Comparison of ENCODE assay signal across 11 cellular contexts in the genomic region with DNA sequence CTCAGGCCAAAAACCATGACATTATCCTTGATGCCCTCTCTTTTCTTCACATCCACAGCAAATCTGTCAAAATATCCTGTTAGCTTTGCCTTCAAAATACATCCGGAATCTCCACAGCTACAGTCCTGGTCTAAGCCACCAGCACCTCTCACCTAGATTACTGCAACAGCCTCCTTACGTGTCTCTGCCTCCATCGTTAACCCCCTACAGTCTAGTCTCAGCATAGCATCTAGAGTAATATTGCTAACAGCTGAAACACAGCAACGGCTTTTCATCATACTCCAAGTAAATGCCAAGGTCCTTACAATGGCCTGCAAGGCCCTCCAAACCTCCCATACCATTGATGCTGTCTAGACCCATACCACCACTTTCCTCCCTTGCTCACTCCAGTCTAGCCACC. TPM values are rescaled to one million over a fixed set of nuclear protein-coding genes. Genes with fewer than 3 reads are reported as not detected.
A peak's percentile ranks its signal among the peaks of the same experiment; 100 is the strongest.
DNase-seq lines count a peak whose midpoint lies in the region; ATAC-seq, FAIRE-seq and TF ChIP-seq lines count a peak whose summit lies in the region.
"Had no signal": no experiment of that assay in that cellular context is flagged by ENCODE, and none has a peak within 500 bp of the region (broad histone marks: within the 10 kb centered on the region; RNA-seq: fewer than 3 reads in every experiment).

No MANE protein-coding gene starts in this region.

- H3K4me1 Mint-ChIP-seq in HFFc6 (ENCODE audit: low read depth) (peaks cover 14% of the 10 kb centered on the region), astrocyte (ENCODE audit: low read depth, unreplicated experiment) (no peaks in the 10 kb centered on the region)

- H3K36me3 Mint-ChIP-seq in HFFc6 (ENCODE audit: low read depth) (peaks cover 10% of the 10 kb centered on the region; the same call in 1 of the 2 replicates), astrocyte (ENCODE audit: low read depth, unreplicated experiment) (peaks cover 2% of the 10 kb centered on the region)

- WGBS in mesenchymal stem cell, result 70% methylated on average over 4 of the region's 4 CpGs

- H3K4me2 ChIP-seq in astrocyte (ENCODE audit: low read length) (no peak overlapping the region), mesenchymal stem cell (ENCODE audit: low read length, poor library complexity, severe bottlenecking) (no peak overlapping the region)

- H3K27me3 ChIP-seq in astrocyte (ENCODE audit: insufficient read depth, low read length) (no peaks in the 10 kb centered on the region), mesenchymal stem cell (ENCODE audit: control insufficient read depth in 1 of 2, insufficient read depth in 1 of 2, low read length in 2 of 2) (no peaks in the 10 kb centered on the region)
- H3K27me3 ChIP-seq: ascending aorta had no signal

- DNase-seq in Daoy (ENCODE audit: low read depth) (peak; percentile 2), HFFc6 (no peak), astrocyte (ENCODE audit: low read depth) (no peak), mesenchymal stem cell (peak; percentile 33), HCEC 1CT (no peak), 8988T (no peak)
- DNase-seq: NCI-H2081 had no signal

- no peak overlapping the region for H3K14ac ChIP-seq in mesenchymal stem cell (ENCODE audit: low read length in 2 of 2)

- TF ChIP-seq CTCF in HFFc6 (IDR thresholded peaks at IDR 0.05) (peak; percentile 46), astrocyte (IDR thresholded peaks at IDR 0.05; ENCODE audit: insufficient read depth, low read depth, low read length) (peak; percentile 3)

- H2AFZ ChIP-seq in astrocyte (ENCODE audit: low read depth, low read length), result no peak overlapping the region
- no peak overlapping the region for H2AFZ ChIP-seq in mesenchymal stem cell (ENCODE audit: low read depth, low read length)

- H3K4ac ChIP-seq in mesenchymal stem cell (ENCODE audit: low read depth in 1 of 2, low read length in 2 of 2), result no peak overlapping the region

- H3K4me1 ChIP-seq in astrocyte (ENCODE audit: insufficient read depth, low read length) (peaks cover 7% of the 10 kb centered on the region), mesenchymal stem cell (ENCODE audit: control insufficient read depth, insufficient read depth, low read depth, low read length) (peaks cover 8% of the 10 kb centered on the region)

- no peaks in the 10 kb centered on the region for H3K9me3 Mint-ChIP-seq in HFFc6
- no peaks in the 10 kb centered on the region for H3K9me3 Mint-ChIP-seq in astrocyte (ENCODE audit: unreplicated experiment)

- H3K4me3 Mint-ChIP-seq in HFFc6 (no peak overlapping the region), astrocyte (ENCODE audit: unreplicated experiment) (no peak overlapping the region)

- H3K27ac ChIP-seq in astrocyte (ENCODE audit: low read depth, low read length) (no peak overlapping the region), mesenchymal stem cell (ENCODE audit: low read length, poor library complexity, severe bottlenecking) (no peak overlapping the region)
- H3K27ac ChIP-seq: ascending aorta had no signal

- no peak overlapping the region for H2AK5ac ChIP-seq in mesenchymal stem cell (ENCODE audit: low read length, severe bottlenecking)

- H4K20me1 ChIP-seq in astrocyte (ENCODE audit: insufficient read depth, low read length), result peaks cover 22% of the 10 kb centered on the region

- H3K27ac Mint-ChIP-seq in HFFc6 (peak overlapping the region; percentile 39), astrocyte (ENCODE audit: unreplicated experiment) (no peak overlapping the region)

- peaks cover 86% of the 10 kb centered on the region for H3K79me2 ChIP-seq in astrocyte (ENCODE audit: insufficient read depth, low read length)

- no peak overlapping the region for H3K18ac ChIP-seq in mesenchymal stem cell (ENCODE audit: low read depth in 1 of 2, low read length in 2 of 2)

- H3K27me3 Mint-ChIP-seq in HFFc6 (ENCODE audit: insufficient read depth) (peaks cover 3% of the 10 kb centered on the region), astrocyte (ENCODE audit: low read depth, unreplicated experiment) (no peaks in the 10 kb centered on the region)

- H3K79me1 ChIP-seq in mesenchymal stem cell (replicated peaks; ENCODE audit: low read length, poor library complexity, severe bottlenecking), result peaks cover 18% of the 10 kb centered on the region

- no peak overlapping the region for H2BK120ac ChIP-seq in mesenchymal stem cell (ENCODE audit: low read depth, low read length)

- no peak for ATAC-seq in GM18519 (IDR thresholded peaks at IDR 0.05; ENCODE audit: low FRiP score, unreplicated experiment)
- no peak for ATAC-seq in HG03571 (IDR thresholded peaks at IDR 0.05; ENCODE audit: unreplicated experiment)
- ATAC-seq: sciatic nerve had no signal

- no peaks in the 10 kb centered on the region for H3K9me3 ChIP-seq in astrocyte (ENCODE audit: insufficient read depth, low read depth, low read length)
- no peaks in the 10 kb centered on the region for H3K9me3 ChIP-seq in mesenchymal stem cell (ENCODE audit: control insufficient read depth, low read length)
- H3K9me3 ChIP-seq: ascending aorta had no signal

- no peak overlapping the region for H3K4me3 ChIP-seq in astrocyte (ENCODE audit: insufficient read depth, low read depth, low read length)
- H3K4me3 ChIP-seq in mesenchymal stem cell (ENCODE audit: insufficient read depth in 1 of 2, low read depth in 1 of 2, low read length in 2 of 2), result no peak overlapping the region
- H3K4me3 ChIP-seq: ascending aorta had no signal

- no peak overlapping the region for H2BK15ac ChIP-seq in mesenchymal stem cell (ENCODE audit: low read depth, poor library complexity, severe bottlenecking)

- H2BK12ac ChIP-seq in mesenchymal stem cell (ENCODE audit: low read length in 2 of 2), result no peak overlapping the region

- no peak overlapping the region for H3K23ac ChIP-seq in mesenchymal stem cell (ENCODE audit: low read length in 2 of 2)

- no peak overlapping the region for H3K9ac ChIP-seq in astrocyte (ENCODE audit: low read length)
- no peak overlapping the region for H3K9ac ChIP-seq in mesenchymal stem cell (ENCODE audit: low read length)

- no peaks in the 10 kb centered on the region for H3K36me3 ChIP-seq in astrocyte (ENCODE audit: insufficient read depth, low read length)
- peaks cover 8 to 37% of the 10 kb centered on the region in 2 experiments for H3K36me3 ChIP-seq in mesenchymal stem cell (ENCODE audit: control insufficient read depth in 1 of 2, insufficient read depth in 2 of 2, low read depth in 1 of 2, low read length in 2 of 2)

- H4K8ac ChIP-seq in mesenchymal stem cell (ENCODE audit: low read length), result no peak overlapping the region

- FAIRE-seq in astrocyte (lab: Jason Lieb, UNC), result no peak

- no peak overlapping the region for H2BK5ac ChIP-seq in mesenchymal stem cell (ENCODE audit: low read depth, low read length, poor library complexity, severe bottlenecking)

- H4K91ac ChIP-seq in mesenchymal stem cell (ENCODE audit: low read length), result no peak overlapping the region

RNA-seq across cellular contexts. Expression of a gene that starts 4.4 kb away (rescaled TPM):
- 62.7 and 111 TPM in 2 replicates for total RNA-seq in Daoy (2014; rRNA removed; shearing (Covaris generic))
- 10 to 100 TPM; 56.9 to 82.7 (median 71.4) TPM for total RNA-seq in HFFc6 (2021; fragmentation: NEBNext Ultra II Directional; extraction: Animal tissue kit (Norgen Biotek cat#: 25700))
- 53.1 and 58.5 TPM in 2 replicates for total RNA-seq in astrocyte
- 67.7 TPM for polyA plus RNA-seq in mesenchymal stem cell (2013, experiment 1 of 2)
- 66.1 TPM for polyA plus RNA-seq in mesenchymal stem cell (2013, experiment 2 of 2)

Comparison
In these comparisons a context has a peak if more than half of its experiments do, and no peak if none do; other contexts are left out.
1. DNase-seq: peak in Daoy (single experiment) and mesenchymal stem cell (single experiment); none in HFFc6 (single experiment), astrocyte (single experiment), HCEC 1CT (single experiment) and 8988T (single experiment).